ENCODE assay signal across 16 cellular contexts in the genomic region with DNA sequence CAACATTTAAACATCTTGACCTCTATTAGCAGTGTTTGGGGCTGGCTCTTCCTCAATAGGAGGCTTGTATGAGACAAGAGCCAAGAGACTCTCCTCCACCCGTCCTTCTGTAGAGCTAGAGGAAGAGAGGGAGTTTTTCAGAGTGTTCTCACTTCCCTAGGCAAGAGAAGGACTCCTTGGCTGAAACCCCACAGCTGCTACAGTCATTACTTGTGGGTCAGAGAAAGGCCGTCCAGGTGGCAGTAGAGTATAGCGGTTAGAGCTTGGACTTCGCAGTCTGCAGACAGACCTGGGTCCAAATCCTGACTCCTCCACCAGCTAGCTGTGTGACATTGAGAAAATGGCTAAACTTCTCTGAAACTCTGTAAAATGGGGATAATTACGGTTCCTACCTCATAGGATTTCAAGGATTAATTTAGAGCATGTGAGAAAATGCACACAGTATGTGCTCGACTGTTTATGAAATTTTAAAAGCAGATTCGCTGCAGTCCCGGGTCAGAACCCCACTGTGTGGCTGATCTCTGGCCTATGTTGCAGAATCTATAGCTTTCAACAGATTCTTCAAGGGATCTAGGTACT.
DNase-seq lines count a peak whose midpoint lies in the region; ATAC-seq and TF ChIP-seq lines count a peak whose summit lies in the region.
"Had no signal": no experiment of that assay in that cellular context is flagged by ENCODE, and none has a peak within 500 bp of the region (broad histone marks: within the 10 kb centered on the region; RNA-seq: fewer than 3 reads in every experiment).

No MANE protein-coding gene starts in this region.

- no peak overlapping the region for H2AFZ ChIP-seq in mammary epithelial cell (ENCODE audit: low read depth, low read length)

- WGBS in mammary epithelial cell (ENCODE audit: low coverage, missing lambda C conversion rate) = 64% methylated on average over 8 of the region's 8 CpGs

- H3K4me3 Mint-ChIP-seq in MCF 10A (ENCODE audit: unreplicated experiment) (no peak overlapping the region), brain (peak overlapping the region in 2 of 5 experiments; percentile 4 to 53)
- H3K4me3 Mint-ChIP-seq in stimulated activated memory B cell treated with anti-CD40 and anti-IgM and Interleukin-4, amounts not matched to agents 10 μg/mL and 1 μg/mL and 100 μg/mL, for 72 hours = no peak overlapping the region
- H3K4me3 Mint-ChIP-seq: activated T-helper 17 cell treated with anti-CD3 and anti-CD28 coated beads, Interleukin-2, amount 50 U/mL, for 72 hours; CD4-positive, alpha-beta T cell; stimulated activated naive CD8-positive, alpha-beta T cell treated with anti-CD3 and anti-CD28 coated beads, Interleukin-15, Interleukin-2, amounts not matched to agents 100 ng/mL and 50 ng/mL, for 24 hours had no signal

- POLR2A ChIA-PET in MCF 10A (lab: Yijun Ruan, JAX) = no interaction called here

- H3K27me3 ChIP-seq in mammary epithelial cell (ENCODE audit: insufficient read depth, low read length) = peaks cover 10% of the 10 kb centered on the region
- H3K27me3 ChIP-seq: ascending aorta had no signal

- no peak overlapping the region for H3K9ac ChIP-seq in mammary epithelial cell (ENCODE audit: insufficient read depth, low read length)

- H3K27ac Mint-ChIP-seq in MCF 10A (ENCODE audit: low read depth, unreplicated experiment) (no peak overlapping the region), brain (peak overlapping the region; percentile 75 to 98 (median 94))
- no peak overlapping the region for H3K27ac Mint-ChIP-seq in stimulated activated memory B cell treated with anti-CD40 and anti-IgM and Interleukin-4, amounts not matched to agents 10 μg/mL and 1 μg/mL and 100 μg/mL, for 72 hours
- H3K27ac Mint-ChIP-seq: activated T-helper 17 cell treated with anti-CD3 and anti-CD28 coated beads, Interleukin-2, amount 50 U/mL, for 72 hours; CD4-positive, alpha-beta T cell; stimulated activated naive CD8-positive, alpha-beta T cell treated with anti-CD3 and anti-CD28 coated beads, Interleukin-15, Interleukin-2, amounts not matched to agents 100 ng/mL and 50 ng/mL, for 24 hours had no signal

- peak; percentile 60 for ATAC-seq in HG02642 (IDR thresholded peaks at IDR 0.05; ENCODE audit: poor library complexity, unreplicated experiment)
- peak; percentile 76 for ATAC-seq in stimulated activated memory B cell treated with anti-CD40 and anti-IgM and Interleukin-4, amounts not matched to agents 10 μg/mL and 1 μg/mL and 100 μg/mL, for 72 hours
- ATAC-seq: activated T-helper 17 cell treated with anti-CD3 and anti-CD28 coated beads, Interleukin-2, amount 50 U/mL, for 72 hours had no signal

- no peaks in the 10 kb centered on the region for H3K79me2 ChIP-seq in mammary epithelial cell (ENCODE audit: insufficient read depth, low read length)

- H3K4me1 ChIP-seq in mammary epithelial cell (ENCODE audit: insufficient read depth, low read length) = no peaks in the 10 kb centered on the region
- H3K4me1 ChIP-seq: ascending aorta, SJCRH30 had no signal

- peaks cover 48% of the 10 kb centered on the region for H3K27me3 Mint-ChIP-seq in MCF 10A (ENCODE audit: insufficient read depth, unreplicated experiment)
- H3K27me3 Mint-ChIP-seq in brain = peaks cover 13% of the 10 kb centered on the region
- peaks cover 50% of the 10 kb centered on the region for H3K27me3 Mint-ChIP-seq in stimulated activated memory B cell treated with anti-CD40 and anti-IgM and Interleukin-4, amounts not matched to agents 10 μg/mL and 1 μg/mL and 100 μg/mL, for 72 hours

- H3K36me3 Mint-ChIP-seq in MCF 10A (ENCODE audit: insufficient read depth, unreplicated experiment) (no peaks in the 10 kb centered on the region), brain (no peaks in the 10 kb centered on the region)
- H3K36me3 Mint-ChIP-seq in stimulated activated memory B cell treated with anti-CD40 and anti-IgM and Interleukin-4, amounts not matched to agents 10 μg/mL and 1 μg/mL and 100 μg/mL, for 72 hours = no peaks in the 10 kb centered on the region

- H3K36me3 ChIP-seq in mammary epithelial cell (ENCODE audit: insufficient read depth, low read length) = no peaks in the 10 kb centered on the region
- H3K36me3 ChIP-seq: ascending aorta, SJCRH30 had no signal

- H3K9me3 Mint-ChIP-seq in MCF 10A (ENCODE audit: unreplicated experiment) (no peaks in the 10 kb centered on the region), brain (peaks cover 0 to 2% (median 0%) of the 10 kb centered on the region in 5 experiments)
- no peaks in the 10 kb centered on the region for H3K9me3 Mint-ChIP-seq in stimulated activated memory B cell treated with anti-CD40 and anti-IgM and Interleukin-4, amounts not matched to agents 10 μg/mL and 1 μg/mL and 100 μg/mL, for 72 hours
- H3K9me3 Mint-ChIP-seq: activated T-helper 17 cell treated with anti-CD3 and anti-CD28 coated beads, Interleukin-2, amount 50 U/mL, for 72 hours; CD4-positive, alpha-beta T cell; stimulated activated naive CD8-positive, alpha-beta T cell treated with anti-CD3 and anti-CD28 coated beads, Interleukin-15, Interleukin-2, amounts not matched to agents 100 ng/mL and 50 ng/mL, for 24 hours had no signal

- no peak overlapping the region for H3K27ac ChIP-seq in mammary epithelial cell (ENCODE audit: insufficient read depth, low read depth, low read length)
- H3K27ac ChIP-seq in substantia nigra (ENCODE audit: low read depth, low read length, poor library complexity, severe bottlenecking) = no peak overlapping the region
- H3K27ac ChIP-seq: ascending aorta, SJCRH30 had no signal

- H3K4me3 ChIP-seq in mammary epithelial cell (replicated peaks in 1 of 3; ENCODE audit: insufficient read depth in 1 of 3, low read depth in 2 of 3, low read length in 3 of 3) = no peak overlapping the region
- H3K4me3 ChIP-seq: ascending aorta, lung, SJCRH30 had no signal

- DNase-seq in MCF 10A (ENCODE audit: unreplicated experiment) (peak; percentile 20), mammary epithelial cell (no peak), SKM-1 (lab: John Stamatoyannopoulos, UW; ENCODE audit: unreplicated experiment) (no peak), substantia nigra (lab: John Stamatoyannopoulos, UW) (no peak)
- no peak for DNase-seq in stimulated activated CD4-positive, alpha-beta T cell treated with anti-CD3 and anti-CD28 coated beads, Interleukin-2, amount 100 ng/mL, for 48 hours
- DNase-seq: activated CD4-positive, alpha-beta T cell treated with anti-CD3 and anti-CD28 coated beads, Interleukin-2, amount 50 U/mL, for 4 hours; CD4-positive, alpha-beta T cell; NCI-H2029 treated with DMSO at 0.1 percent for 48 hours; SJCRH30 had no signal

- TF ChIP-seq CTCF in MCF 10A (IDR thresholded peaks at IDR 0.05; ENCODE audit: unreplicated experiment) = no peak
- TF ChIP-seq CTCF in mammary epithelial cell (conservative IDR thresholded peaks at IDR 0.05 in 1 of 2, IDR thresholded peaks at IDR 0.05 in 1 of 2; ENCODE audit: extremely low read depth in 1 of 2, insufficient read depth in 1 of 2, low read depth in 1 of 2, low read length in 2 of 2) = no peak
- TF ChIP-seq CTCF in brain (conservative IDR thresholded peaks at IDR 0.05) = no peak

- no peaks in the 10 kb centered on the region for H3K9me3 ChIP-seq in mammary epithelial cell (replicated peaks; ENCODE audit: insufficient read depth, low read length)
- H3K9me3 ChIP-seq: ascending aorta, SJCRH30 had no signal

- dilution Hi-C loops in mammary epithelial cell (cut with HindIII; ENCODE audit: low sequenced_read_pairs) = no loop called here

- no peak overlapping the region for H3K4me2 ChIP-seq in mammary epithelial cell (ENCODE audit: insufficient read depth, low read depth, low read length)

- intact Hi-C loops in MCF 10A (cut with micrococcal nuclease) (no loop called here), mammary epithelial cell (cut with micrococcal nuclease) (no loop called here)

- BruUV-seq in MCF 10A (replicated peaks; lab: Mats Ljungman, UMichigan) (no TSS peak), mammary epithelial cell (replicated peaks; lab: Mats Ljungman, UMichigan) (no TSS peak)

- in situ Hi-C loops in mammary epithelial cell (cut with MboI; ENCODE audit: low sequenced_read_pairs in 2 of 2) = no loop called here

- H3K4me1 Mint-ChIP-seq in MCF 10A (ENCODE audit: insufficient read depth, unreplicated experiment) (no peaks in the 10 kb centered on the region), brain (peaks cover 65% of the 10 kb centered on the region)
- peaks cover 7% of the 10 kb centered on the region for H3K4me1 Mint-ChIP-seq in stimulated activated memory B cell treated with anti-CD40 and anti-IgM and Interleukin-4, amounts not matched to agents 10 μg/mL and 1 μg/mL and 100 μg/mL, for 72 hours

- CTCF ChIA-PET in MCF 10A (lab: Yijun Ruan, JAX) = interaction anchor here (0.6 to 1.3 kb wide), 2 partner anchors 50 to 198 kb away, joined by 3 read pairs; no protein-coding TSS in a partner anchor
- CTCF ChIA-PET in mammary epithelial cell (lab: Charles Lee; ENCODE audit: low non-redundant PET) = no interaction called here

- no peaks in the 10 kb centered on the region for H4K20me1 ChIP-seq in mammary epithelial cell (ENCODE audit: insufficient read depth, low read length)

Comparison
In these comparisons a context has a peak if more than half of its experiments do, and no peak if none do; other contexts are left out.
1. H3K27ac Mint-ChIP-seq: peak in brain (5 of 5); none in MCF 10A (single experiment) and stimulated activated memory B cell treated with anti-CD40 and anti-IgM and Interleukin-4, amounts not matched to agents 10 μg/mL and 1 μg/mL and 100 μg/mL, for 72 hours (single experiment).